ENCODE assay signal across 8 cellular contexts in genomic region chr6:35728663-35729348, GRCh38. TPM values are rescaled to one million over a fixed set of nuclear protein-coding genes. Genes with fewer than 3 reads are reported as not detected.
DNase-seq lines count a peak whose midpoint lies in the region; ATAC-seq and TF ChIP-seq lines count a peak whose summit lies in the region.

No MANE protein-coding gene starts in this region.

- in situ Hi-C loops in KBM-7 (cut with MboI; ENCODE audit: low pct_unique_long_range_greater_than_20kb, low sequenced_read_pairs), result loop anchor here (25.0 kb wide), 1 partner anchor 417 kb away; no protein-coding TSS in a partner anchor

- H3K27ac ChIP-seq in coronary artery (peak overlapping the region; percentile 100), vagina (peak overlapping the region; percentile 99)

- H3K27me3 ChIP-seq in vagina, result no peaks in the 10 kb centered on the region

- peak; percentile 78 for DNase-seq in RPMI8226
- DNase-seq in coronary artery (ENCODE audit: low spot score), result no peak
- peak; percentile 38 for DNase-seq in midbrain (lab: John Stamatoyannopoulos, UW)
- DNase-seq in vagina (ENCODE audit: extremely low spot score in 2 of 2), result no peak
- no peak for DNase-seq in KBM-7

- no peak for TF ChIP-seq POLR2A in vagina (IDR thresholded peaks at IDR 0.05)

- H3K9ac ChIP-seq in ES-I3 (ENCODE audit: low read depth, low read length), result peak overlapping the region; percentile 65

- no peak for TF ChIP-seq CTCF in coronary artery (IDR thresholded peaks at IDR 0.05)
- TF ChIP-seq CTCF in vagina (IDR thresholded peaks at IDR 0.05), result no peak

- ATAC-seq in HG03159 (IDR thresholded peaks at IDR 0.05; ENCODE audit: unreplicated experiment) (no peak), HG02973 (IDR thresholded peaks at IDR 0.05; ENCODE audit: unreplicated experiment) (no peak)

- H3K36me3 ChIP-seq in ES-I3 (ENCODE audit: insufficient read depth, low read length) (no peaks in the 10 kb centered on the region), vagina (no peaks in the 10 kb centered on the region)

- H3K9me3 ChIP-seq in ES-I3 (ENCODE audit: control insufficient read depth, insufficient read depth, low read length) (no peaks in the 10 kb centered on the region), vagina (no peaks in the 10 kb centered on the region)

- H3K4me3 ChIP-seq in coronary artery, result peak overlapping the region; percentile 67
- peak overlapping the region; percentile 45 to 53 for H3K4me3 ChIP-seq in vagina

- intact Hi-C loops in vagina (cut with DNase I), result no loop called here

- H3K4me1 ChIP-seq in ES-I3 (ENCODE audit: insufficient read depth, low read length) (peaks cover 38% of the 10 kb centered on the region), vagina (peaks cover 90% of the 10 kb centered on the region)

RNA-seq across cellular contexts. Expression of gene ARMC12, which starts 8.0 kb away (rescaled TPM):
- total RNA-seq in vagina, result not detected

RNA-seq across cellular contexts. Expression of gene FKBP5, which starts 40.1 kb away (rescaled TPM):
- total RNA-seq in vagina, result 246 TPM

RNA-seq across cellular contexts. Expression of gene CLPSL2, which starts 47.6 kb away (rescaled TPM):
- total RNA-seq in vagina, result not detected

RNA-seq across cellular contexts. Expression of gene CLPSL1, which starts 52.0 kb away (rescaled TPM):
- not detected for total RNA-seq in vagina

Comparison
In these comparisons a context has a peak if more than half of its experiments do, and no peak if none do; other contexts are left out.
1. DNase-seq: peak in RPMI8226 (single experiment) and midbrain (single experiment); none in coronary artery (single experiment), vagina (0 of 2) and KBM-7 (single experiment).